In genomic region chr1:1202831-1203560, GRCh38 we compare ENCODE assay signal across 1 cellular context.
TF ChIP-seq lines count a peak whose summit lies in the region.

No MANE protein-coding gene starts in this region.

TF ChIP-seq in GM23338, 12 proteins besides CTCF, POLR2A, EP300 and RAD21 (continued from another document):
- TF ChIP-seq POLR2AphosphoS5 (IDR thresholded peaks at IDR 0.05; ENCODE audit: low read depth) (no peak), STAT1 (IDR thresholded peaks at IDR 0.05; ENCODE audit: unreplicated experiment) (no peak), JUNB (IDR thresholded peaks at IDR 0.05; ENCODE audit: unreplicated experiment) (no peak), ZNF114 (CRISPR knock-in tag; IDR thresholded peaks at IDR 0.05) (no peak), ZNF462 (CRISPR knock-in tag; IDR thresholded peaks at IDR 0.05) (no peak), REST (IDR thresholded peaks at IDR 0.05; ENCODE audit: unreplicated experiment) (no peak)
TF ChIP-seq in GM23338: peak in this region for 0.
